ENCODE assay signal across 19 cellular contexts in the genomic region with DNA sequence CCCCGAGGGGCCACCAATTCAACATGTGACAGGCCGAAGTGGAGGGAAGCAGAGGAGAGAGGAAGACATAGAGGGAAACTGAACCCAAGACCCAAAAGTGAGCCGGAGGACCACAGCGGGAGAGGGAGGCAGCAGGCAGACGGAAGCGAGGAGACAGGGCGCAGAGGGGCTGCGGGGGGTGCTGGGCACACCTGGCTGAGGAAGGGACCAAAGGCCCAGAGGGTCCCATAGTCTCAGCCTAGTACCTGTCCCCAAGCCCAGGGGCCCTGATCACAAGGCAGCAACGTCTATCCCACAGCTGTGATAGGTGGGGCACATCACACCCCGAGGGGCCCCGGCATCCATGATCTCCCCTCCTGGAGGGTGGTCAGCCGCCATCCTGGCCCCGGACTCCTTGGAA. TPM values are rescaled to one million over a fixed set of nuclear protein-coding genes. Genes with fewer than 3 reads are reported as not detected.
DNase-seq lines count a peak whose midpoint lies in the region; ATAC-seq, FAIRE-seq and TF ChIP-seq lines count a peak whose summit lies in the region.
"Had no signal": no experiment of that assay in that cellular context is flagged by ENCODE, and none has a peak within 500 bp of the region (broad histone marks: within the 10 kb centered on the region; RNA-seq: fewer than 3 reads in every experiment).

No MANE protein-coding gene starts in this region.

- peaks cover 39% of the 10 kb centered on the region for H3K4me1 Mint-ChIP-seq in T-helper 2 cell treated with Interferon-gamma antibody and Interleukin-4, amounts not matched to agents 5 μg/mL and 100 μg/mL, for 36 hours (ENCODE audit: low read depth)
- H3K4me1 Mint-ChIP-seq in IgD-negative memory B cell = peaks cover 33 to 49% (median 41%) of the 10 kb centered on the region in 3 donors
- peaks cover 76 to 82% of the 10 kb centered on the region in 2 donors for H3K4me1 Mint-ChIP-seq in effector memory CD8-positive, alpha-beta T cell (ENCODE audit: low read depth in 2 of 2)

- H3K4me3 ChIP-seq in skin epidermis = peak overlapping the region in 5 of 7 experiments; percentile 8 to 17 (median 11)
- H3K4me3 ChIP-seq: gastroesophageal sphincter, PC-9 had no signal

- peak overlapping the region; percentile 49 for H3K27ac Mint-ChIP-seq in T-helper 2 cell treated with Interferon-gamma antibody and Interleukin-4, amounts not matched to agents 5 μg/mL and 100 μg/mL, for 36 hours
- peak overlapping the region in 2 of 3 donors; percentile 93 to 97 for H3K27ac Mint-ChIP-seq in IgD-negative memory B cell
- peak overlapping the region; percentile 99 to 100 for H3K27ac Mint-ChIP-seq in effector memory CD8-positive, alpha-beta T cell

- FAIRE-seq in D721Med (lab: Jason Lieb, UNC) = no peak
- FAIRE-seq: islet of Langerhans had no signal

- H3K36me3 Mint-ChIP-seq in T-helper 2 cell treated with Interferon-gamma antibody and Interleukin-4, amounts not matched to agents 5 μg/mL and 100 μg/mL, for 36 hours (ENCODE audit: low read depth) = peaks cover 19% of the 10 kb centered on the region
- peaks cover 1% of the 10 kb centered on the region for H3K36me3 Mint-ChIP-seq in IgD-negative memory B cell
- peaks cover 94% of the 10 kb centered on the region for H3K36me3 Mint-ChIP-seq in effector memory CD8-positive, alpha-beta T cell (ENCODE audit: insufficient read depth)

- peak overlapping the region in 19 of 21 experiments; percentile 17 to 99 (median 82) for H3K27ac ChIP-seq in skin epidermis
- H3K27ac ChIP-seq: brain microvascular endothelial cell had no signal

- no peaks in the 10 kb centered on the region for H3K27me3 Mint-ChIP-seq in T-helper 2 cell treated with Interferon-gamma antibody and Interleukin-4, amounts not matched to agents 5 μg/mL and 100 μg/mL, for 36 hours (ENCODE audit: low read depth)
- H3K27me3 Mint-ChIP-seq in IgD-negative memory B cell = no peaks in the 10 kb centered on the region
- no peaks in the 10 kb centered on the region for H3K27me3 Mint-ChIP-seq in effector memory CD8-positive, alpha-beta T cell
- H3K27me3 Mint-ChIP-seq: activated B cell treated with CpG ODN at 0.5 μM for 24 hours had no signal

- TF ChIP-seq CTCF in D721Med (IDR thresholded peaks at IDR 0.05; ENCODE audit: insufficient read depth, missing control alignments) = no peak

- H3K4me3 Mint-ChIP-seq in T-helper 2 cell treated with Interferon-gamma antibody and Interleukin-4, amounts not matched to agents 5 μg/mL and 100 μg/mL, for 36 hours = peak overlapping the region; percentile 7
- peak overlapping the region in 1 of 4 donors; percentile 25 for H3K4me3 Mint-ChIP-seq in IgD-negative memory B cell
- H3K4me3 Mint-ChIP-seq in effector memory CD8-positive, alpha-beta T cell = peak overlapping the region; percentile 92 to 98
- H3K4me3 Mint-ChIP-seq: activated B cell treated with CpG ODN at 0.5 μM for 24 hours had no signal

- DNase-seq in T-helper 2 cell treated with Interferon-gamma antibody and Interleukin-4, amounts not matched to agents 5 μg/mL and 100 μg/mL, for 36 hours (ENCODE audit: low spot score) = no peak
- DNase-seq in T-helper 2 cell = no peak
- DNase-seq in effector memory CD8-positive, alpha-beta T cell = no peak
- no peak for DNase-seq in NCI-H2107 treated with DMSO at 0.1 percent for 48 hours (lab: John Stamatoyannopoulos, UW; ENCODE audit: unreplicated experiment)
- DNase-seq in NK-92 (lab: John Stamatoyannopoulos, UW; ENCODE audit: unreplicated experiment) = no peak
- no peak for DNase-seq in D721Med (ENCODE audit: insufficient read length, low spot score)
- DNase-seq: 8988T, activated B cell treated with CpG ODN at 0.5 μM for 24 hours, brain microvascular endothelial cell, GOT3, KBM-7, NCI-H1105 treated with DMSO at 0.1 percent for 48 hours, NCI-H446 treated with DMSO at 0.1 percent for 48 hours had no signal

- H3K9me3 Mint-ChIP-seq in T-helper 2 cell treated with Interferon-gamma antibody and Interleukin-4, amounts not matched to agents 5 μg/mL and 100 μg/mL, for 36 hours = no peaks in the 10 kb centered on the region
- no peaks in the 10 kb centered on the region for H3K9me3 Mint-ChIP-seq in IgD-negative memory B cell
- no peaks in the 10 kb centered on the region for H3K9me3 Mint-ChIP-seq in effector memory CD8-positive, alpha-beta T cell
- H3K9me3 Mint-ChIP-seq: activated B cell treated with CpG ODN at 0.5 μM for 24 hours had no signal

- ATAC-seq in effector memory CD8-positive, alpha-beta T cell (replicated peaks) = no peak
- ATAC-seq: SK-N-SH treated with all-trans-retinoic acid at 6 μM for 48 hours had no signal

RNA-seq across cellular contexts. Expression of gene RALGDS, which starts 7.1 kb away (rescaled TPM):
- polyA plus RNA-seq in IgD-negative memory B cell = 16.9 TPM

RNA-seq across cellular contexts. Expression of gene GBGT1, which starts 35.6 kb away (rescaled TPM):
- 1.7 TPM for polyA plus RNA-seq in IgD-negative memory B cell

Comparison
In these comparisons a context has a peak if more than half of its experiments do, and no peak if none do; other contexts are left out.
1. H3K27ac Mint-ChIP-seq: peak in every context shown above with its lines; median percentile 100 in effector memory CD8-positive, alpha-beta T cell; 95 in IgD-negative memory B cell; 49 in T-helper 2 cell treated with Interferon-gamma antibody and Interleukin-4, amounts not matched to agents 5 μg/mL and 100 μg/mL, for 36 hours.